In genomic region chr12:53508534-53509199, GRCh38 we compare ENCODE assay signal across 1 cellular context.
TF ChIP-seq lines count a peak whose summit lies in the region.

No MANE protein-coding gene starts in this region.

TF ChIP-seq in GM12878, 131 proteins besides CTCF, POLR2A, EP300 and RAD21 (continued from another document):
- TF ChIP-seq BCL3 (IDR thresholded peaks at IDR 0.05; ENCODE audit: borderline replicate concordance, insufficient read depth, low read depth, low read length, poor library complexity, severe bottlenecking) = no peak
- peak; percentile 60 for TF ChIP-seq RUNX3 (IDR thresholded peaks at IDR 0.05; ENCODE audit: low read length)
- TF ChIP-seq JUNB (IDR thresholded peaks at IDR 0.05) = no peak
- peak; percentile 72; the same call in 1 of the 2 replicates for TF ChIP-seq SMARCA5 (IDR thresholded peaks at IDR 0.05)
- no peak for TF ChIP-seq MTA3 (IDR thresholded peaks at IDR 0.05; ENCODE audit: borderline replicate concordance, low read length)
- TF ChIP-seq SREBF2 (IDR thresholded peaks at IDR 0.05; ENCODE audit: low read length) = no peak
- no peak for TF ChIP-seq ZSCAN29 (IDR thresholded peaks at IDR 0.05)
- no peak for TF ChIP-seq JUND (IDR thresholded peaks at IDR 0.05; ENCODE audit: low read depth, low read length)
- TF ChIP-seq FOXK2 (IDR thresholded peaks at IDR 0.05) = no peak
- peak; percentile 39; the same call in 1 of the 2 replicates for TF ChIP-seq IRF4 (IDR thresholded peaks at IDR 0.05; ENCODE audit: low read depth, low read length)
- TF ChIP-seq, protein P1, sequence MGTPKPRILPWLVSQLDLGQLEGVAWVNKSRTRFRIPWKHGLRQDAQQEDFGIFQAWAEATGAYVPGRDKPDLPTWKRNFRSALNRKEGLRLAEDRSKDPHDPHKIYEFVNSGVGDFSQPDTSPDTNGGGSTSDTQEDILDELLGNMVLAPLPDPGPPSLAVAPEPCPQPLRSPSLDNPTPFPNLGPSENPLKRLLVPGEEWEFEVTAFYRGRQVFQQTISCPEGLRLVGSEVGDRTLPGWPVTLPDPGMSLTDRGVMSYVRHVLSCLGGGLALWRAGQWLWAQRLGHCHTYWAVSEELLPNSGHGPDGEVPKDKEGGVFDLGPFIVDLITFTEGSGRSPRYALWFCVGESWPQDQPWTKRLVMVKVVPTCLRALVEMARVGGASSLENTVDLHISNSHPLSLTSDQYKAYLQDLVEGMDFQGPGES (IDR thresholded peaks at IDR 0.05) = no peak
- no peak for TF ChIP-seq SREBF1 (IDR thresholded peaks at IDR 0.05; ENCODE audit: low read length)
- TF ChIP-seq SMC3 (IDR thresholded peaks at IDR 0.05; ENCODE audit: borderline replicate concordance, low read length) = peak; percentile 89
- TF ChIP-seq ZNF207 (IDR thresholded peaks at IDR 0.05; ENCODE audit: borderline replicate concordance) = no peak
- TF ChIP-seq PAX8 (IDR thresholded peaks at IDR 0.05) = no peak
- TF ChIP-seq NR2C2 (IDR thresholded peaks at IDR 0.05; ENCODE audit: borderline replicate concordance, control insufficient read depth, insufficient read length, low read depth) = no peak
- no peak for TF ChIP-seq STAT3 (IDR thresholded peaks at IDR 0.05; ENCODE audit: low read depth, low read length)
- TF ChIP-seq YBX1 (IDR thresholded peaks at IDR 0.05) = no peak
- TF ChIP-seq CHD4 (IDR thresholded peaks at IDR 0.05) = no peak
- TF ChIP-seq, protein P2, sequence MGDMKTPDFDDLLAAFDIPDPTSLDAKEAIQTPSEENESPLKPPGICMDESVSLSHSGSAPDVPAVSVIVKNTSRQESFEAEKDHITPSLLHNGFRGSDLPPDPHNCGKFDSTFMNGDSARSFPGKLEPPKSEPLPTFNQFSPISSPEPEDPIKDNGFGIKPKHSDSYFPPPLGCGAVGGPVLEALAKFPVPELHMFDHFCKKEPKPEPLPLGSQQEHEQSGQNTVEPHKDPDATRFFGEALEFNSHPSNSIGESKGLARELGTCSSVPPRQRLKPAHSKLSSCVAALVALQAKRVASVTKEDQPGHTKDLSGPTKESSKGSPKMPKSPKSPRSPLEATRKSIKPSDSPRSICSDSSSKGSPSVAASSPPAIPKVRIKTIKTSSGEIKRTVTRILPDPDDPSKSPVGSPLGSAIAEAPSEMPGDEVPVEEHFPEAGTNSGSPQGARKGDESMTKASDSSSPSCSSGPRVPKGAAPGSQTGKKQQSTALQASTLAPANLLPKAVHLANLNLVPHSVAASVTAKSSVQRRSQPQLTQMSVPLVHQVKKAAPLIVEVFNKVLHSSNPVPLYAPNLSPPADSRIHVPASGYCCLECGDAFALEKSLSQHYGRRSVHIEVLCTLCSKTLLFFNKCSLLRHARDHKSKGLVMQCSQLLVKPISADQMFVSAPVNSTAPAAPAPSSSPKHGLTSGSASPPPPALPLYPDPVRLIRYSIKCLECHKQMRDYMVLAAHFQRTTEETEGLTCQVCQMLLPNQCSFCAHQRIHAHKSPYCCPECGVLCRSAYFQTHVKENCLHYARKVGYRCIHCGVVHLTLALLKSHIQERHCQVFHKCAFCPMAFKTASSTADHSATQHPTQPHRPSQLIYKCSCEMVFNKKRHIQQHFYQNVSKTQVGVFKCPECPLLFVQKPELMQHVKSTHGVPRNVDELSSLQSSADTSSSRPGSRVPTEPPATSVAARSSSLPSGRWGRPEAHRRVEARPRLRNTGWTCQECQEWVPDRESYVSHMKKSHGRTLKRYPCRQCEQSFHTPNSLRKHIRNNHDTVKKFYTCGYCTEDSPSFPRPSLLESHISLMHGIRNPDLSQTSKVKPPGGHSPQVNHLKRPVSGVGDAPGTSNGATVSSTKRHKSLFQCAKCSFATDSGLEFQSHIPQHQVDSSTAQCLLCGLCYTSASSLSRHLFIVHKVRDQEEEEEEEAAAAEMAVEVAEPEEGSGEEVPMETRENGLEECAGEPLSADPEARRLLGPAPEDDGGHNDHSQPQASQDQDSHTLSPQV (IDR thresholded peaks at IDR 0.05) = no peak
- no peak for TF ChIP-seq LARP7 (IDR thresholded peaks at IDR 0.05)
- no peak for TF ChIP-seq EGR1 (IDR thresholded peaks at IDR 0.05; ENCODE audit: borderline replicate concordance in 1 of 2, low read depth in 2 of 2, low read length in 2 of 2)
- no peak for TF ChIP-seq ZBTB33 (IDR thresholded peaks at IDR 0.05)
- no peak for TF ChIP-seq SMAD1 (IDR thresholded peaks at IDR 0.05; ENCODE audit: low read depth, partially characterized antibody)
- TF ChIP-seq ZNF687 (IDR thresholded peaks at IDR 0.05) = no peak
- TF ChIP-seq FOS (IDR thresholded peaks at IDR 0.05; ENCODE audit: borderline replicate concordance, extremely low read depth, insufficient read length) = no peak
- TF ChIP-seq, protein P3, sequence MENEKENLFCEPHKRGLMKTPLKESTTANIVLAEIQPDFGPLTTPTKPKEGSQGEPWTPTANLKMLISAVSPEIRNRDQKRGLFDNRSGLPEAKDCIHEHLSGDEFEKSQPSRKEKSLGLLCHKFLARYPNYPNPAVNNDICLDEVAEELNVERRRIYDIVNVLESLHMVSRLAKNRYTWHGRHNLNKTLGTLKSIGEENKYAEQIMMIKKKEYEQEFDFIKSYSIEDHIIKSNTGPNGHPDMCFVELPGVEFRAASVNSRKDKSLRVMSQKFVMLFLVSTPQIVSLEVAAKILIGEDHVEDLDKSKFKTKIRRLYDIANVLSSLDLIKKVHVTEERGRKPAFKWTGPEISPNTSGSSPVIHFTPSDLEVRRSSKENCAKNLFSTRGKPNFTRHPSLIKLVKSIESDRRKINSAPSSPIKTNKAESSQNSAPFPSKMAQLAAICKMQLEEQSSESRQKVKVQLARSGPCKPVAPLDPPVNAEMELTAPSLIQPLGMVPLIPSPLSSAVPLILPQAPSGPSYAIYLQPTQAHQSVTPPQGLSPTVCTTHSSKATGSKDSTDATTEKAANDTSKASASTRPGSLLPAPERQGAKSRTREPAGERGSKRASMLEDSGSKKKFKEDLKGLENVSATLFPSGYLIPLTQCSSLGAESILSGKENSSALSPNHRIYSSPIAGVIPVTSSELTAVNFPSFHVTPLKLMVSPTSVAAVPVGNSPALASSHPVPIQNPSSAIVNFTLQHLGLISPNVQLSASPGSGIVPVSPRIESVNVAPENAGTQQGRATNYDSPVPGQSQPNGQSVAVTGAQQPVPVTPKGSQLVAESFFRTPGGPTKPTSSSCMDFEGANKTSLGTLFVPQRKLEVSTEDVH (IDR thresholded peaks at IDR 0.05; ENCODE audit: low read depth, partially characterized antibody) = no peak
- TF ChIP-seq, protein P4, sequence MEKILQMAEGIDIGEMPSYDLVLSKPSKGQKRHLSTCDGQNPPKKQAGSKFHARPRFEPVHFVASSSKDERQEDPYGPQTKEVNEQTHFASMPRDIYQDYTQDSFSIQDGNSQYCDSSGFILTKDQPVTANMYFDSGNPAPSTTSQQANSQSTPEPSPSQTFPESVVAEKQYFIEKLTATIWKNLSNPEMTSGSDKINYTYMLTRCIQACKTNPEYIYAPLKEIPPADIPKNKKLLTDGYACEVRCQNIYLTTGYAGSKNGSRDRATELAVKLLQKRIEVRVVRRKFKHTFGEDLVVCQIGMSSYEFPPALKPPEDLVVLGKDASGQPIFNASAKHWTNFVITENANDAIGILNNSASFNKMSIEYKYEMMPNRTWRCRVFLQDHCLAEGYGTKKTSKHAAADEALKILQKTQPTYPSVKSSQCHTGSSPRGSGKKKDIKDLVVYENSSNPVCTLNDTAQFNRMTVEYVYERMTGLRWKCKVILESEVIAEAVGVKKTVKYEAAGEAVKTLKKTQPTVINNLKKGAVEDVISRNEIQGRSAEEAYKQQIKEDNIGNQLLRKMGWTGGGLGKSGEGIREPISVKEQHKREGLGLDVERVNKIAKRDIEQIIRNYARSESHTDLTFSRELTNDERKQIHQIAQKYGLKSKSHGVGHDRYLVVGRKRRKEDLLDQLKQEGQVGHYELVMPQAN (conservative IDR thresholded peaks at IDR 0.05) = no peak
- no peak for TF ChIP-seq SMAD5 (IDR thresholded peaks at IDR 0.05; ENCODE audit: low read depth)
- TF ChIP-seq, protein P5, sequence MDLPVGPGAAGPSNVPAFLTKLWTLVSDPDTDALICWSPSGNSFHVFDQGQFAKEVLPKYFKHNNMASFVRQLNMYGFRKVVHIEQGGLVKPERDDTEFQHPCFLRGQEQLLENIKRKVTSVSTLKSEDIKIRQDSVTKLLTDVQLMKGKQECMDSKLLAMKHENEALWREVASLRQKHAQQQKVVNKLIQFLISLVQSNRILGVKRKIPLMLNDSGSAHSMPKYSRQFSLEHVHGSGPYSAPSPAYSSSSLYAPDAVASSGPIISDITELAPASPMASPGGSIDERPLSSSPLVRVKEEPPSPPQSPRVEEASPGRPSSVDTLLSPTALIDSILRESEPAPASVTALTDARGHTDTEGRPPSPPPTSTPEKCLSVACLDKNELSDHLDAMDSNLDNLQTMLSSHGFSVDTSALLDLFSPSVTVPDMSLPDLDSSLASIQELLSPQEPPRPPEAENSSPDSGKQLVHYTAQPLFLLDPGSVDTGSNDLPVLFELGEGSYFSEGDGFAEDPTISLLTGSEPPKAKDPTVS (IDR thresholded peaks at IDR 0.05; ENCODE audit: low read depth, low read length) = no peak
- no peak for TF ChIP-seq ZNF24 (IDR thresholded peaks at IDR 0.05)
- no peak for TF ChIP-seq ESRRA (IDR thresholded peaks at IDR 0.05; ENCODE audit: low read length)
- TF ChIP-seq ZBTB11 (CRISPR knock-in tag; IDR thresholded peaks at IDR 0.05) = no peak
- peak; percentile 91 for TF ChIP-seq YY1 (IDR thresholded peaks at IDR 0.05; ENCODE audit: low read depth, low read length)
- peak; percentile 38; the same call in 1 of the 2 replicates for TF ChIP-seq HCFC1 (IDR thresholded peaks at IDR 0.05; ENCODE audit: low read length)
